14 cellular contexts compared by ENCODE assay signal in the genomic region with DNA sequence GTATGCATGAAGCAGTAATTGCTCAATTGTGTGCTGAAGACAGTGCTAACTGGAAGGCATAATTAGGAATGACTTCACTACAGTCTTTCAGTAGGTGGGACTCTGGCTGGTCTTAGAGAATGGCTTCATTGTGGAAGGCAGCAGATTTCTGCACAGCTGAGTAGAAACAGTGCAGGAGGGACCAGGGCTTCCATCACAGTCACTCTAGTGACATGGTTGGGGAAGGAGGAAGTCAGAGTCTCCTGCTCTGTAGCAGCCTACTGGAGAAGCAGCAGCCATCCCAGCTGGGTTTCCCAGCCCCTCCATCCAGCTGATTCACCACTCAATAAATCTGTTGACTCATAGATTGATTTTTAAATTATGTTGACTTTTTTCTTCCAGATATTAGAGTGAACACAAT.
"Had no signal": no experiment of that assay in that cellular context is flagged by ENCODE, and none has a peak within 500 bp of the region (broad histone marks: within the 10 kb centered on the region; RNA-seq: fewer than 3 reads in every experiment).

No MANE protein-coding gene starts in this region.

- H3K4me1 Mint-ChIP-seq: activated CD4-positive, alpha-beta T cell treated with anti-CD3 and anti-CD28 coated beads, Interleukin-2, amount 10 ng/mL, durations not matched to agents 24 days and 14 days; activated T-helper 17 cell treated with anti-CD3 and anti-CD28 coated beads, Interleukin-2, amount 50 U/mL, for 72 hours; brain; naive thymus-derived CD4-positive, alpha-beta T cell; stimulated activated effector memory CD8-positive, alpha-beta T cell treated with anti-CD3 and anti-CD28 coated beads, Interleukin-12 subunit alpha, Interleukin-12 subunit beta, amount 100 ng/mL, for 72 hours had no signal

- FAIRE-seq: pancreas had no signal

- H3K36me3 Mint-ChIP-seq: brain; naive thymus-derived CD4-positive, alpha-beta T cell; stimulated activated effector memory CD8-positive, alpha-beta T cell treated with anti-CD3 and anti-CD28 coated beads, Interleukin-12 subunit alpha, Interleukin-12 subunit beta, amount 100 ng/mL, for 72 hours; type B pancreatic cell had no signal

- H3K36me3 ChIP-seq: left lung, neutrophil, pancreas had no signal

- H3K4me3 Mint-ChIP-seq: activated CD4-positive, alpha-beta T cell treated with anti-CD3 and anti-CD28 coated beads, Interleukin-2, amount 10 ng/mL, durations not matched to agents 24 days and 14 days; activated CD8-positive, alpha-beta T cell treated with anti-CD3 and anti-CD28 coated beads for 36 hours; activated T-helper 17 cell treated with anti-CD3 and anti-CD28 coated beads, Interleukin-2, amount 50 U/mL, for 72 hours; brain; endodermal cell; naive thymus-derived CD4-positive, alpha-beta T cell; stimulated activated effector memory CD8-positive, alpha-beta T cell treated with anti-CD3 and anti-CD28 coated beads, Interleukin-12 subunit alpha, Interleukin-12 subunit beta, amount 100 ng/mL, for 72 hours; type B pancreatic cell had no signal

- H3K27ac Mint-ChIP-seq: activated CD4-positive, alpha-beta T cell treated with anti-CD3 and anti-CD28 coated beads, Interleukin-2, amount 10 ng/mL, durations not matched to agents 24 days and 14 days; activated CD8-positive, alpha-beta T cell treated with anti-CD3 and anti-CD28 coated beads for 36 hours; activated T-helper 17 cell treated with anti-CD3 and anti-CD28 coated beads, Interleukin-2, amount 50 U/mL, for 72 hours; endodermal cell; naive thymus-derived CD4-positive, alpha-beta T cell; stimulated activated effector memory CD8-positive, alpha-beta T cell treated with anti-CD3 and anti-CD28 coated beads, Interleukin-12 subunit alpha, Interleukin-12 subunit beta, amount 100 ng/mL, for 72 hours; type B pancreatic cell had no signal

- H3K9me3 Mint-ChIP-seq: activated CD4-positive, alpha-beta T cell treated with anti-CD3 and anti-CD28 coated beads, Interleukin-2, amount 10 ng/mL, durations not matched to agents 24 days and 14 days; activated CD8-positive, alpha-beta T cell treated with anti-CD3 and anti-CD28 coated beads for 36 hours; activated T-helper 17 cell treated with anti-CD3 and anti-CD28 coated beads, Interleukin-2, amount 50 U/mL, for 72 hours; naive thymus-derived CD4-positive, alpha-beta T cell; stimulated activated effector memory CD8-positive, alpha-beta T cell treated with anti-CD3 and anti-CD28 coated beads, Interleukin-12 subunit alpha, Interleukin-12 subunit beta, amount 100 ng/mL, for 72 hours had no signal

- H3K4me3 ChIP-seq: left lung, pancreas, testis had no signal

- H3K9me3 ChIP-seq: left lung, neutrophil, pancreas, testis had no signal

- H3K27ac ChIP-seq: epithelial cell of prostate, left lung, neutrophil, pancreas, testis had no signal

- DNase-seq: kidney, left lung had no signal
